ENCODE assay signal across 13 cellular contexts in the genomic region with DNA sequence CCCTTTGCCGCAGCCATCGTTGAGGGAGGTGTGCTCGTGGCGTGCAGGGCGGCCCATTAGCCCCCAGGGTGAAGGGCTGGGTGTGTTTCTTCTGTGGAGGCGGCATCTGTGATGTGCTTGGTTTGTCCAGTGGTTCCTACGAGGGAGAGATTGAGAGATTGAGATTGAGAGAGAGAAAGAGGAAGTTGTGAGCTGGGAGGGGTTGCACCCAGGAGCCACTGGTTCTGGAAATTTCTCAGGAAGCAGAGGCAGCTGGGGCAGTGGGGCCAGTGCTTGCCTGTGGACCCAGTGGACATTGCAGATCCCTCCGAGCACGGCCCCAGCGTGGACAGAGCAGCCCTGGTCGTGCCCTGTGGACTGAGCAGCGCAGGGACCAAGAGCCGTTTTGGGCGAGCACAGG.
DNase-seq lines count a peak whose midpoint lies in the region; ATAC-seq and TF ChIP-seq lines count a peak whose summit lies in the region.
"Had no signal": no experiment of that assay in that cellular context is flagged by ENCODE, and none has a peak within 500 bp of the region (broad histone marks: within the 10 kb centered on the region; RNA-seq: fewer than 3 reads in every experiment).

No MANE protein-coding gene starts in this region.

- H3K27me3 Mint-ChIP-seq in CD14-positive monocyte (ENCODE audit: low read depth in 3 of 3), result peaks cover 0 to 2% (median 0%) of the 10 kb centered on the region in 3 donors
- no peaks in the 10 kb centered on the region for H3K27me3 Mint-ChIP-seq in MCF 10A (ENCODE audit: insufficient read depth, unreplicated experiment)

- no peak for DNase-seq in CD14-positive monocyte (ENCODE audit: low spot score)
- peak; percentile 64 for DNase-seq in GM13976 (ENCODE audit: low spot score)
- peak in 1 of 2 donors; percentile 76 for DNase-seq in left lung
- DNase-seq in MCF 10A (ENCODE audit: unreplicated experiment), result no peak
- no peak for DNase-seq in activated gamma-delta T cell treated with Interleukin-2 at 50 U/mL for 16 hours
- no peak for DNase-seq in kidney glomerular epithelial cell (lab: John Stamatoyannopoulos, UW)
- DNase-seq: foreskin melanocyte; left cardiac atrium; RPMI8226; stimulated activated CD4-positive, alpha-beta T cell treated with anti-CD3 and anti-CD28 coated beads, Interleukin-1b, Interleukin-23, amount 100 ng/mL, for 48 hours; stomach had no signal

- H3K27ac ChIP-seq in VCaP (peak overlapping the region; percentile 9; the same call in 1 of the 2 replicates), left lung (peak overlapping the region in 1 of 2 donors; percentile 19)
- H3K27ac ChIP-seq: stomach had no signal

- in situ Hi-C loops in GM13976 (cut with MboI; ENCODE audit: low sequenced_read_pairs, unreplicated experiment), result no loop called here

- H3K9me3 Mint-ChIP-seq in CD14-positive monocyte (peaks cover 0 to 1% (median 0%) of the 10 kb centered on the region in 7 donors), MCF 10A (ENCODE audit: unreplicated experiment) (no peaks in the 10 kb centered on the region)

- H3K9me3 ChIP-seq in left lung, result no peaks in the 10 kb centered on the region
- H3K9me3 ChIP-seq: stomach had no signal

- H3K36me3 Mint-ChIP-seq in CD14-positive monocyte (peaks cover 43 to 61% of the 10 kb centered on the region in 2 donors), MCF 10A (ENCODE audit: insufficient read depth, unreplicated experiment) (peaks cover 38% of the 10 kb centered on the region)

- peaks cover 0 to 13% of the 10 kb centered on the region in 2 donors for H3K4me1 ChIP-seq in left lung

- peaks cover 15% of the 10 kb centered on the region for H3K4me1 Mint-ChIP-seq in CD14-positive monocyte
- no peaks in the 10 kb centered on the region for H3K4me1 Mint-ChIP-seq in MCF 10A (ENCODE audit: insufficient read depth, unreplicated experiment)

- TF ChIP-seq CTCF in CD14-positive monocyte (IDR thresholded peaks at IDR 0.05), result no peak
- no peak for TF ChIP-seq CTCF in GM13976 (IDR thresholded peaks at IDR 0.05; ENCODE audit: borderline replicate concordance, control extremely low read depth, extremely low read depth, insufficient read depth, missing control alignments)
- no peak for TF ChIP-seq CTCF in VCaP (conservative IDR thresholded peaks at IDR 0.05)
- TF ChIP-seq CTCF in left lung (IDR thresholded peaks at IDR 0.05), result no peak
- TF ChIP-seq CTCF in MCF 10A (IDR thresholded peaks at IDR 0.05; ENCODE audit: unreplicated experiment), result no peak

- no TSS peak for BruUV-seq in MCF 10A (replicated peaks; lab: Mats Ljungman, UMichigan)

- H3K27me3 ChIP-seq in left lung, result no peaks in the 10 kb centered on the region
- H3K27me3 ChIP-seq: stomach had no signal

- no peak overlapping the region for H3K4me3 ChIP-seq in left lung
- H3K4me3 ChIP-seq: stomach had no signal

- H3K36me3 ChIP-seq in left lung, result peaks cover 0 to 55% of the 10 kb centered on the region in 2 donors

- POLR2A ChIA-PET in MCF 10A (lab: Yijun Ruan, JAX), result no interaction called here

- intact Hi-C loops in CD14-positive monocyte (cut with micrococcal nuclease), result loop anchor here in 1 of 2 donors (5.0 kb wide), 2 partner anchors 35 to 130 kb away; no protein-coding TSS in a partner anchor
- intact Hi-C loops in left lung (cut with DNase I), result loop anchor here in 1 of 2 donors (5.0 kb wide), 1 partner anchor 130 kb away; no protein-coding TSS in a partner anchor
- intact Hi-C loops in MCF 10A (cut with micrococcal nuclease), result no loop called here

- peak overlapping the region; percentile 8 to 85 (median 71) for H3K27ac Mint-ChIP-seq in CD14-positive monocyte
- H3K27ac Mint-ChIP-seq in MCF 10A (ENCODE audit: low read depth, unreplicated experiment), result no peak overlapping the region

- CTCF ChIA-PET in MCF 10A (lab: Yijun Ruan, JAX), result interaction anchor here (0.6 to 1.2 kb wide), 3 partner anchors 15 to 132 kb away, joined by 3 to 4 read pairs (median 3); no protein-coding TSS in a partner anchor

- peak; percentile 34 for ATAC-seq in left lung
- no peak for ATAC-seq in HG02610 (IDR thresholded peaks at IDR 0.05; ENCODE audit: unreplicated experiment)

- H3K4me3 Mint-ChIP-seq in CD14-positive monocyte (peak overlapping the region; percentile 66 to 92), MCF 10A (ENCODE audit: unreplicated experiment) (no peak overlapping the region)
